Comparison of ENCODE assay signal across 20 cellular contexts in genomic region chr3:124764746-124765145, GRCh38. TPM values are rescaled to one million over a fixed set of nuclear protein-coding genes. Genes with fewer than 3 reads are reported as not detected.
DNase-seq lines count a peak whose midpoint lies in the region; ATAC-seq and TF ChIP-seq lines count a peak whose summit lies in the region.
"Had no signal": no experiment of that assay in that cellular context is flagged by ENCODE, and none has a peak within 500 bp of the region (broad histone marks: within the 10 kb centered on the region; RNA-seq: fewer than 3 reads in every experiment).

No MANE protein-coding gene starts in this region.

- POLR2A ChIA-PET in SK-N-SH (lab: Yijun Ruan, JAX): no interaction called here

- H3K9ac ChIP-seq in SK-N-SH: no peak overlapping the region

- H3F3A ChIP-seq in SK-N-SH (replicated peaks; ENCODE audit: insufficient read depth): peaks cover 16% of the 10 kb centered on the region

- H3K36me3 ChIP-seq in SK-N-SH (replicated peaks in 1 of 2; ENCODE audit: control insufficient read depth in 1 of 2, insufficient read depth in 2 of 2, low read length in 1 of 2): peaks cover 47 to 70% of the 10 kb centered on the region in 2 experiments
- H3K36me3 ChIP-seq: uterus had no signal

- no peak overlapping the region for H3K4me3 ChIP-seq in SK-N-SH (ENCODE audit: low read depth in 2 of 2, low read length in 1 of 2)
- H3K4me3 ChIP-seq: GM12878, SJSA1, testis, uterus had no signal

- peak overlapping the region in 1 of 2 experiments; percentile 74; a peak in 1 of 4 replicates for H3K27ac ChIP-seq in SK-N-SH (ENCODE audit: low read depth in 2 of 2, low read length in 1 of 2)
- H3K27ac ChIP-seq: SJSA1, testis, uterus had no signal

- H2AFZ ChIP-seq in SK-N-SH (ENCODE audit: low read depth): no peak overlapping the region

- no peak for TF ChIP-seq EP300 in SK-N-SH (IDR thresholded peaks at IDR 0.05; ENCODE audit: borderline replicate concordance in 1 of 2, low read depth in 1 of 2, low read length in 1 of 2)

- no peak overlapping the region for H3K4me2 ChIP-seq in SK-N-SH

- no peaks in the 10 kb centered on the region for H3K27me3 ChIP-seq in SK-N-SH (ENCODE audit: insufficient read depth)
- H3K27me3 ChIP-seq: SJSA1, testis, uterus had no signal

- H3K79me2 ChIP-seq in SK-N-SH (ENCODE audit: insufficient read depth): no peaks in the 10 kb centered on the region

- TF ChIP-seq CTCF in SK-N-SH (IDR thresholded peaks at IDR 0.05): no peak

- peaks cover 9 to 70% of the 10 kb centered on the region in 2 experiments; a peak in 3 of 4 replicates for H3K4me1 ChIP-seq in SK-N-SH (ENCODE audit: control insufficient read depth in 1 of 2, insufficient read depth in 2 of 2, low read depth in 1 of 2, low read length in 1 of 2)
- H3K4me1 ChIP-seq: uterus had no signal

- H3K9me3 ChIP-seq in SK-N-SH: no peaks in the 10 kb centered on the region
- H3K9me3 ChIP-seq: SJSA1, testis, uterus had no signal

- TF ChIP-seq RAD21 in SK-N-SH (IDR thresholded peaks at IDR 0.05; ENCODE audit: low read length): no peak

- peak; percentile 59 for DNase-seq in H4 (ENCODE audit: low spot score)
- DNase-seq in SW480 (ENCODE audit: low spot score): peak; percentile 70
- peak; percentile 72 for DNase-seq in globus pallidus (ENCODE audit: low spot score)
- DNase-seq in pons (ENCODE audit: low spot score): peak; percentile 92
- DNase-seq in NCI-H2227 (lab: John Stamatoyannopoulos, UW; ENCODE audit: unreplicated experiment): no peak
- DNase-seq in SK-N-SH: no peak
- DNase-seq: activated CD4-positive, alpha-beta memory T cell treated with anti-CD3 and anti-CD28 coated beads, Interleukin-2, amount 10 ng/mL, durations not matched to agents 7 days and 5 days; CD4-positive, CD25-positive, alpha-beta regulatory T cell; dermis blood vessel endothelial cell; GOT3; NCI-H526; stimulated activated CD4-positive, alpha-beta T cell treated with anti-CD3 and anti-CD28 coated beads, Interleukin-15, amount 100 ng/mL, for 24 hours; stimulated activated naive CD4-positive, alpha-beta T cell; testis had no signal

- H3K9me2 ChIP-seq in SK-N-SH: no peaks in the 10 kb centered on the region

- ATAC-seq in HG03045 (IDR thresholded peaks at IDR 0.05; ENCODE audit: unreplicated experiment): no peak
- ATAC-seq: activated CD4-positive, CD25-positive, alpha-beta regulatory T cell treated with anti-CD3 and anti-CD28 coated beads, Interleukin-2, amount 50 U/mL, for 24 hours; GM12878; Panc1 had no signal

- 100% methylated on average over 2 of the region's 5 CpGs for WGBS in SK-N-SH (ENCODE audit: low lambda C conversion rate)

- no peaks in the 10 kb centered on the region for H4K20me1 ChIP-seq in SK-N-SH (ENCODE audit: insufficient read depth)

- CTCF ChIA-PET in SK-N-SH (lab: Yijun Ruan, JAX): interaction anchor here (1.6 to 15.4 kb wide), 4 partner anchors 22 to 230 kb away, joined by 4 to 332 read pairs (median 12); no protein-coding TSS in a partner anchor

TF ChIP-seq in SK-N-SH, 30 proteins besides CTCF, POLR2A, EP300 and RAD21:
- TF ChIP-seq NRF1 (IDR thresholded peaks at IDR 0.05; ENCODE audit: low read depth, low read length) (no peak), RFX5 (IDR thresholded peaks at IDR 0.05; ENCODE audit: low read length) (no peak), TCF12 (IDR thresholded peaks at IDR 0.05) (no peak), MAX (IDR thresholded peaks at IDR 0.05; ENCODE audit: low read depth) (no peak), REST (IDR thresholded peaks at IDR 0.05; ENCODE audit: low read depth, low read length) (no peak), POLR2AphosphoS5 (IDR thresholded peaks at IDR 0.05; ENCODE audit: low read depth, low read length) (no peak), FOSL2 (IDR thresholded peaks at IDR 0.05; ENCODE audit: borderline replicate concordance, low read depth) (no peak), JUND (IDR thresholded peaks at IDR 0.05) (no peak), MEF2A (IDR thresholded peaks at IDR 0.05; ENCODE audit: borderline replicate concordance, low read depth) (no peak), SIN3A (IDR thresholded peaks at IDR 0.05; ENCODE audit: borderline replicate concordance, low read depth, low read length) (no peak), USF1 (IDR thresholded peaks at IDR 0.05; ENCODE audit: borderline replicate concordance, low read depth) (no peak), MXI1 (IDR thresholded peaks at IDR 0.05; ENCODE audit: low read depth, low read length) (no peak), NFIC (IDR thresholded peaks at IDR 0.05; ENCODE audit: borderline replicate concordance) (no peak), RCOR1 (IDR thresholded peaks at IDR 0.05; ENCODE audit: low read length) (no peak), YY1 (IDR thresholded peaks at IDR 0.05; ENCODE audit: low read depth) (no peak), USF2 (IDR thresholded peaks at IDR 0.05; ENCODE audit: borderline replicate concordance, low read depth, low read length) (no peak), FOXJ3 (CRISPR knock-in tag; IDR thresholded peaks at IDR 0.05) (no peak), ZBTB33 (IDR thresholded peaks at IDR 0.05; ENCODE audit: borderline replicate concordance, low read depth) (no peak)

RNA-seq across cellular contexts. Expression of gene UMPS, which starts 34.5 kb away (rescaled TPM):
- total RNA-seq in H4 (2014; rRNA removed; shearing (Covaris generic)): 44.7 and 51.0 TPM in 2 replicates
- 25.1 and 32.0 TPM in 2 replicates for polyA plus RNA-seq in SK-N-SH (2012; rRNA removed)
- polyA plus RNA-seq in SK-N-SH (2012; cell fraction: cytosol; rRNA removed): 29.2 and 30.9 TPM in 2 replicates
- polyA plus RNA-seq in SK-N-SH (2012; cell fraction: nucleus; rRNA removed): 18.2 and 25.5 TPM in 2 replicates

Comparison
In these comparisons a context has a peak if more than half of its experiments do, and no peak if none do; other contexts are left out.
1. DNase-seq: peak in H4 (single experiment), SW480 (single experiment), globus pallidus (single experiment) and pons (single experiment); none in NCI-H2227 (single experiment) and SK-N-SH (single experiment).